ENCODE assay signal across 1 cellular context in genomic region chr17:81391964-81392908, GRCh38.
TF ChIP-seq lines count a peak whose summit lies in the region.

No MANE protein-coding gene starts in this region.

TF ChIP-seq in HEK293, 187 proteins besides CTCF, POLR2A, EP300 and RAD21 (continued from another document):
- 0 out of 2 replicates have a peak, but pooled peaks have one; percentile 20 for TF ChIP-seq ZNF391 (tag by site-specific recombination; IDR thresholded peaks at IDR 0.05; ENCODE audit: borderline replicate concordance, low read depth)
